In genomic region chr1:147245129-147245528, GRCh38 we compare ENCODE assay signal across 19 cellular contexts. TPM values are rescaled to one million over a fixed set of nuclear protein-coding genes. Genes with fewer than 3 reads are reported as not detected.
DNase-seq lines count a peak whose midpoint lies in the region; ATAC-seq and TF ChIP-seq lines count a peak whose summit lies in the region.
"Had no signal": no experiment of that assay in that cellular context is flagged by ENCODE, and none has a peak within 500 bp of the region (broad histone marks: within the 10 kb centered on the region; RNA-seq: fewer than 3 reads in every experiment).

No MANE protein-coding gene starts in this region.

- no peaks in the 10 kb centered on the region for H3K36me3 ChIP-seq in esophagus muscularis mucosa
- H3K36me3 ChIP-seq: heart right ventricle, neutrophil had no signal

- H3K9me3 Mint-ChIP-seq in stimulated activated naive CD8-positive, alpha-beta T cell treated with anti-CD3 and anti-CD28 coated beads, Interleukin-15, Interleukin-2, amounts not matched to agents 100 ng/mL and 50 ng/mL, for 24 hours, result no peaks in the 10 kb centered on the region

- peaks cover 71% of the 10 kb centered on the region for H3K4me1 Mint-ChIP-seq in stimulated activated naive CD8-positive, alpha-beta T cell treated with anti-CD3 and anti-CD28 coated beads, Interleukin-15, Interleukin-2, amounts not matched to agents 100 ng/mL and 50 ng/mL, for 24 hours (ENCODE audit: low read depth)

- WGBS in esophagus muscularis mucosa, result 92% methylated on average over 6 of the region's 6 CpGs

- H3K27ac ChIP-seq in esophagus muscularis mucosa (replicated peaks in 1 of 4), result no peak overlapping the region
- H3K27ac ChIP-seq: heart right ventricle, neutrophil had no signal

- H3K36me3 Mint-ChIP-seq in stimulated activated naive CD8-positive, alpha-beta T cell treated with anti-CD3 and anti-CD28 coated beads, Interleukin-15, Interleukin-2, amounts not matched to agents 100 ng/mL and 50 ng/mL, for 24 hours (ENCODE audit: low read depth), result peaks cover 27% of the 10 kb centered on the region

- DNase-seq in stimulated activated naive CD8-positive, alpha-beta T cell treated with anti-CD3 and anti-CD28 coated beads, Interleukin-15, Interleukin-2, amounts not matched to agents 100 U/mL and 50 U/mL, for 24 hours, result no peak
- peak; percentile 16 for DNase-seq in UCSD-AML1 (lab: John Stamatoyannopoulos, UW; ENCODE audit: unreplicated experiment)
- DNase-seq in esophagus muscularis mucosa (ENCODE audit: extremely low spot score), result peak; percentile 91
- DNase-seq in left colon, result no peak
- no peak for DNase-seq in ureter (ENCODE audit: low spot score)
- DNase-seq in stimulated activated CD4-positive, alpha-beta T cell treated with anti-CD3 and anti-CD28 coated beads, Interleukin-4, amount 100 ng/mL, for 24 hours, result no peak
- DNase-seq in NCI-H146 treated with DMSO at 0.1 percent for 48 hours (lab: John Stamatoyannopoulos, UW; ENCODE audit: unreplicated experiment), result no peak
- DNase-seq: activated CD4-positive, alpha-beta T cell treated with anti-CD3 and anti-CD28 coated beads for 4 hours; activated T-cell treated with anti-CD3 and anti-CD28 coated beads for 4 hours; Caco-2; central memory CD4-positive, alpha-beta T cell; effector CD4-positive, alpha-beta T cell; heart right ventricle; NCI-H2029 treated with DMSO at 0.1 percent for 48 hours; NCI-H510A treated with DMSO at 0.1 percent for 48 hours; right cardiac atrium; SHP77 treated with DMSO at 0.1 percent for 48 hours had no signal

- no peak for TF ChIP-seq CTCF in esophagus muscularis mucosa (IDR thresholded peaks at IDR 0.05)

- peaks cover 6 to 30% (median 19%) of the 10 kb centered on the region in 4 donors for H3K4me1 ChIP-seq in esophagus muscularis mucosa

- H3K27me3 ChIP-seq in esophagus muscularis mucosa, result no peaks in the 10 kb centered on the region
- H3K27me3 ChIP-seq: heart right ventricle, neutrophil had no signal

- H3K27ac Mint-ChIP-seq in stimulated activated naive CD8-positive, alpha-beta T cell treated with anti-CD3 and anti-CD28 coated beads, Interleukin-15, Interleukin-2, amounts not matched to agents 100 ng/mL and 50 ng/mL, for 24 hours, result no peak overlapping the region

- ATAC-seq in stimulated activated naive CD8-positive, alpha-beta T cell treated with anti-CD3 and anti-CD28 coated beads, Interleukin-15, Interleukin-2, amounts not matched to agents 100 U/mL and 50 U/mL, for 24 hours, result no peak
- ATAC-seq in left colon, result no peak
- ATAC-seq: heart right ventricle, right cardiac atrium had no signal

- H3K9me3 ChIP-seq in esophagus muscularis mucosa, result no peaks in the 10 kb centered on the region
- H3K9me3 ChIP-seq: Caco-2, heart right ventricle, neutrophil had no signal

- H3K4me3 Mint-ChIP-seq in stimulated activated naive CD8-positive, alpha-beta T cell treated with anti-CD3 and anti-CD28 coated beads, Interleukin-15, Interleukin-2, amounts not matched to agents 100 ng/mL and 50 ng/mL, for 24 hours, result peak overlapping the region; percentile 62

- TF ChIP-seq POLR2A in esophagus muscularis mucosa (IDR thresholded peaks at IDR 0.05; ENCODE audit: low read depth), result no peak

- no peak for TF ChIP-seq EP300 in esophagus muscularis mucosa (IDR thresholded peaks at IDR 0.05)

- intact Hi-C loops in esophagus muscularis mucosa (cut with DNase I), result no loop called here
- intact Hi-C loops in left colon (cut with DNase I, micrococcal nuclease), result no loop called here

- H3K27me3 Mint-ChIP-seq in stimulated activated naive CD8-positive, alpha-beta T cell treated with anti-CD3 and anti-CD28 coated beads, Interleukin-15, Interleukin-2, amounts not matched to agents 100 ng/mL and 50 ng/mL, for 24 hours, result no peaks in the 10 kb centered on the region

- no peak overlapping the region for H3K4me3 ChIP-seq in esophagus muscularis mucosa
- H3K4me3 ChIP-seq: heart right ventricle had no signal

RNA-seq across cellular contexts. Expression of gene CHD1L, which starts 2.6 kb away (rescaled TPM):
- total RNA-seq in esophagus muscularis mucosa (10 to 100 TPM; 13.9 to 18.8 (median 18.2) TPM), left colon (10 to 100 TPM; 34.9 to 37.4 TPM), ureter (31.5 TPM)

RNA-seq across cellular contexts. Expression of gene FMO5, which starts 20.0 kb away (rescaled TPM):
- total RNA-seq in esophagus muscularis mucosa, result 1 to 10 TPM; 1.2 to 2.9 (median 2.1) TPM
- 100 to 1,000 TPM in 1 of 2 donors, 10 to 100 TPM in 1; 65.9 to 100 TPM for total RNA-seq in left colon
- 8.4 TPM for total RNA-seq in ureter

Comparison
In these comparisons a context has a peak if more than half of its experiments do, and no peak if none do; other contexts are left out.
1. DNase-seq: peak in UCSD-AML1 (single experiment) and esophagus muscularis mucosa (single experiment); none in stimulated activated naive CD8-positive, alpha-beta T cell treated with anti-CD3 and anti-CD28 coated beads, Interleukin-15, Interleukin-2, amounts not matched to agents 100 U/mL and 50 U/mL, for 24 hours (single experiment), left colon (0 of 2), ureter (single experiment), stimulated activated CD4-positive, alpha-beta T cell treated with anti-CD3 and anti-CD28 coated beads, Interleukin-4, amount 100 ng/mL, for 24 hours (single experiment) and NCI-H146 treated with DMSO at 0.1 percent for 48 hours (single experiment).